Comparison of ENCODE assay signal across 8 cellular contexts in the genomic region with DNA sequence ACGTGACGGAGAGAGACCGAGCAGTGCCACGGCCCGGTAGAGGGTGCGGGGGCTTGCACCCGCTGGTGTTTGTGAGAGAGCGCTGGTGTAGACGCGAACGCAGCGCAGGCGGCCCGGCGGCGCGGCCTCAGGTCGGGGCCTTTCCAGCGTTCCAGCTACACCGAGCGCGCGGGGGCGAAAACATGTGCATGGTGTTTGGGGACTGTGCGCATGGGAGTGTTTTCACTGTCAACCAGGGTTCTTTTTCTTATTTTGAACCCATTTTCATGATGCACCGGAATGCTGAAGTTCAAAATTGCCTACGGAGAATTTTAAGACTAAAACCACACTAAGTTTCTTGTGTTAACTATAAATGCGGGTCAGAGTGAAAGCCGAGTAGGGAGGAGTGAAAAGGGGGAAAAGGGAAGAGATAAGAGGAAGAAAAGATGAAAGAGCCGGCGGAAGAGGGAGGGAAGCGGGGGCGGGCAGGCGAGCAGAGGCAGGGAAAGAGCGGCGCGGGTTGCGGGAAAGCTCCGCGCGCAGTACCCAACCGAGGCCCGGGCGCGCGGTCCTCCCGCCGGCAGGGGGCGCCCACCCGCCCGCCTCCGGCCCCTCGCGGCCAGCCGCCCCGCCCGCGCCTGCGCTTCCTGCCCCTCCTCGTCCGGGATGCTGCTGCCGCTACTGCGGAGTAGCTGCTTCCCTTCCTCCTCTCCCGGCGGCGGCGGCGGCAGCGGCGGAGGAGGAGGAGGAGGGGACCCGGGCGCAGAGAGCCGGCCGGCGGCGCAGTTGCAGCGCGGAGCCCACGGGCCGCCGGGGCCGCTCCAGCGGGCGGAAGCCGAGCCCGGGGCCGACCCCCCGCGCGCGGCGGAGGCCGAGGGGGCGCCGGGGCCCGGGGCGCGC. TPM values are rescaled to one million over a fixed set of nuclear protein-coding genes. Genes with fewer than 3 reads are reported as not detected.
A peak's percentile ranks its signal among the peaks of the same experiment; 100 is the strongest.
DNase-seq lines count a peak whose midpoint lies in the region; ATAC-seq, FAIRE-seq and TF ChIP-seq lines count a peak whose summit lies in the region.

A gene with protein sequence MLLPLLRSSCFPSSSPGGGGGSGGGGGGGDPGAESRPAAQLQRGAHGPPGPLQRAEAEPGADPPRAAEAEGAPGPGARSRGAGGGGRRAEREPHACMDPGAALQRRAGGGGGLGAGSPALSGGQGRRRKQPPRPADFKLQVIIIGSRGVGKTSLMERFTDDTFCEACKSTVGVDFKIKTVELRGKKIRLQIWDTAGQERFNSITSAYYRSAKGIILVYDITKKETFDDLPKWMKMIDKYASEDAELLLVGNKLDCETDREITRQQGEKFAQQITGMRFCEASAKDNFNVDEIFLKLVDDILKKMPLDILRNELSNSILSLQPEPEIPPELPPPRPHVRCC (plus strand): TSS at position 643 of the 879 bp plus-strand sequence. CDS start 3 bp downstream, at position 646.

- H3K4me1 ChIP-seq in HepG2 (ENCODE audit: insufficient read depth, low read length): peaks cover 56% of the 10 kb centered on the region

- intact Hi-C loops in HepG2 (cut with micrococcal nuclease; ENCODE audit: unreplicated experiment): no loop called here

- H3K9me3 ChIP-seq in HepG2 (ENCODE audit: low read length): no peaks in the 10 kb centered on the region

- H3K27me3 ChIP-seq in HepG2 (ENCODE audit: control insufficient read depth in 1 of 2, insufficient read depth in 2 of 2, low read length in 2 of 2): peaks cover 1 to 4% of the 10 kb centered on the region in 2 experiments; a peak in 2 of 5 replicates

- CTCF ChIA-PET in activated CD4-positive, alpha-beta T cell treated with anti-CD3 and anti-CD28 coated beads, Interleukin-2, amount 10 ng/mL, durations not matched to agents 7 days and 5 days (lab: Charles Lee): interaction anchor here (1.0 to 1.5 kb wide), 7 partner anchors 9 to 533 kb away, joined by 3 to 8 read pairs (median 4); no protein-coding TSS in a partner anchor
- CTCF ChIA-PET in HepG2 (lab: Yijun Ruan, JAX; ENCODE audit: low intra/inter-chr PET ratio, low total read pairs): interaction anchor here (0.8 kb wide), 1 partner anchor 18 kb away, joined by 3 read pairs; no protein-coding TSS in a partner anchor

- POLR2A ChIA-PET in activated CD4-positive, alpha-beta T cell treated with anti-CD3 and anti-CD28 coated beads, Interleukin-2, amount 10 ng/mL, durations not matched to agents 7 days and 5 days (lab: Charles Lee): no interaction called here
- POLR2A ChIA-PET in HepG2 (lab: Yijun Ruan, JAX): interaction anchor here (1.2 kb wide), 1 partner anchor 9 kb away, joined by 3 read pairs; no protein-coding TSS in a partner anchor

- no TSS peak for BruUV-seq in HepG2 (replicated peaks; lab: Mats Ljungman, UMichigan)

- H3K79me2 ChIP-seq in HepG2 (ENCODE audit: insufficient read depth, low read length): peaks cover 44% of the 10 kb centered on the region

- H3K36me3 Mint-ChIP-seq in activated CD4-positive, alpha-beta T cell treated with anti-CD3 and anti-CD28 coated beads, Interleukin-2, amount 10 ng/mL, durations not matched to agents 7 days and 5 days (ENCODE audit: low read depth): peaks cover 13% of the 10 kb centered on the region

- H2AFZ ChIP-seq in HepG2 (ENCODE audit: low read length): peak within 1 kb of the TSS; percentile 85

- H3K27me3 Mint-ChIP-seq in activated CD4-positive, alpha-beta T cell treated with anti-CD3 and anti-CD28 coated beads, Interleukin-2, amount 10 ng/mL, durations not matched to agents 7 days and 5 days: peaks cover 1% of the 10 kb centered on the region

- no peaks in the 10 kb centered on the region for H3K9me3 Mint-ChIP-seq in activated CD4-positive, alpha-beta T cell treated with anti-CD3 and anti-CD28 coated beads, Interleukin-2, amount 10 ng/mL, durations not matched to agents 7 days and 5 days

- peak within 1 kb of the TSS; percentile 88 for H3K27ac Mint-ChIP-seq in activated CD4-positive, alpha-beta T cell treated with anti-CD3 and anti-CD28 coated beads, Interleukin-2, amount 10 ng/mL, durations not matched to agents 7 days and 5 days

- TF ChIP-seq EP300 in HepG2 (IDR thresholded peaks at IDR 0.05; ENCODE audit: low read depth in 2 of 2, low read length in 2 of 2) (peak in 1 of 2 experiments; percentile 17; a peak in 1 of 4 replicates), HepG2 (CRISPR knock-in tag; IDR thresholded peaks at IDR 0.05; ENCODE audit: borderline replicate concordance) (no peak)

- ATAC-seq in GM19043 (IDR thresholded peaks at IDR 0.05; ENCODE audit: low read depth, unreplicated experiment) (peak; percentile 54), HG03439 (IDR thresholded peaks at IDR 0.05; ENCODE audit: unreplicated experiment) (peak; percentile 52), HepG2 (peak; percentile 85)

- peak in 1 of 2 experiments; percentile 59; a peak in 2 of 4 replicates for TF ChIP-seq POLR2A in HepG2 (IDR thresholded peaks at IDR 0.05; ENCODE audit: insufficient read depth in 1 of 2, low read depth in 2 of 2, low read length in 2 of 2)

- peak within 1 kb of the TSS; percentile 90 for H3K4me2 ChIP-seq in HepG2 (ENCODE audit: low read depth, low read length)

- peak within 1 kb of the TSS; percentile 87 for H3K4me3 Mint-ChIP-seq in activated CD4-positive, alpha-beta T cell treated with anti-CD3 and anti-CD28 coated beads, Interleukin-2, amount 10 ng/mL, durations not matched to agents 7 days and 5 days

- 0 out of 5 replicates have a peak, but pooled peaks cover 0 to 6% of the 10 kb centered on the region in 2 experiments for H3K36me3 ChIP-seq in HepG2 (replicated peaks in 1 of 2; ENCODE audit: control insufficient read depth in 1 of 2, insufficient read depth in 2 of 2, low read length in 2 of 2)

- peak within 1 kb of the TSS; percentile 65 for H3K27ac ChIP-seq in HepG2 (ENCODE audit: extremely low read length, insufficient read depth, low read length)

- peaks cover 50% of the 10 kb centered on the region for H3K4me1 Mint-ChIP-seq in activated CD4-positive, alpha-beta T cell treated with anti-CD3 and anti-CD28 coated beads, Interleukin-2, amount 10 ng/mL, durations not matched to agents 7 days and 5 days

- TF ChIP-seq RAD21 in HepG2 (CRISPR knock-in tag; IDR thresholded peaks at IDR 0.05): peak; percentile 44

- H4K20me1 ChIP-seq in HepG2 (ENCODE audit: insufficient read depth, low read length): peaks cover 22% of the 10 kb centered on the region

- 28% methylated on average over 49 of the region's 98 CpGs for WGBS in HepG2 (ENCODE audit: low lambda C conversion rate)

- DNase-seq in AG08396 (ENCODE audit: low spot score) (peak; percentile 95), NCI-H524 treated with DMSO at 0.1 percent for 48 hours (lab: John Stamatoyannopoulos, UW) (peak; percentile 7), dedifferentiated amniotic fluid mesenchymal stem cell (ENCODE audit: extremely low spot score) (peak; percentile 76), HepG2 (ENCODE audit: low spot score) (peak; percentile 56)
- DNase-seq in activated CD4-positive, alpha-beta T cell treated with anti-CD3 and anti-CD28 coated beads, Interleukin-2, amount 10 ng/mL, durations not matched to agents 7 days and 5 days: peak; percentile 87
- peak; percentile 81 to 86 for DNase-seq in stimulated activated CD4-positive, alpha-beta T cell treated with anti-CD3 and anti-CD28 coated beads, Interleukin-2, amount 100 ng/mL, for 48 hours

- in situ Hi-C loops in HepG2 (cut with HindIII; ENCODE audit: extremely low pct_ligation_motif_present, low pct_unique_long_range_greater_than_20kb): no loop called here

- FAIRE-seq in HepG2 (lab: Jason Lieb, UNC): no peak

- peak; percentile 51 for TF ChIP-seq CTCF in HepG2 (CRISPR knock-in tag; IDR thresholded peaks at IDR 0.05)

- H3K9ac ChIP-seq in HepG2 (ENCODE audit: insufficient read depth, low read depth, low read length): peak within 1 kb of the TSS; percentile 88

- H3K4me3 ChIP-seq in HepG2 (replicated peaks in 1 of 3; ENCODE audit: insufficient read depth in 1 of 3, low read depth in 2 of 3, low read length in 3 of 3): peak within 1 kb of the TSS; percentile 78 to 91 (median 90)

TF ChIP-seq in HepG2, 621 proteins besides CTCF, POLR2A, EP300 and RAD21 (continues in another document):
- TF ChIP-seq, protein P1, sequence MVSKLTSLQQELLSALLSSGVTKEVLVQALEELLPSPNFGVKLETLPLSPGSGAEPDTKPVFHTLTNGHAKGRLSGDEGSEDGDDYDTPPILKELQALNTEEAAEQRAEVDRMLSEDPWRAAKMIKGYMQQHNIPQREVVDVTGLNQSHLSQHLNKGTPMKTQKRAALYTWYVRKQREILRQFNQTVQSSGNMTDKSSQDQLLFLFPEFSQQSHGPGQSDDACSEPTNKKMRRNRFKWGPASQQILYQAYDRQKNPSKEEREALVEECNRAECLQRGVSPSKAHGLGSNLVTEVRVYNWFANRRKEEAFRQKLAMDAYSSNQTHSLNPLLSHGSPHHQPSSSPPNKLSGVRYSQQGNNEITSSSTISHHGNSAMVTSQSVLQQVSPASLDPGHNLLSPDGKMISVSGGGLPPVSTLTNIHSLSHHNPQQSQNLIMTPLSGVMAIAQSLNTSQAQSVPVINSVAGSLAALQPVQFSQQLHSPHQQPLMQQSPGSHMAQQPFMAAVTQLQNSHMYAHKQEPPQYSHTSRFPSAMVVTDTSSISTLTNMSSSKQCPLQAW (CRISPR knock-in tag; IDR thresholded peaks at IDR 0.05): 0 out of 2 replicates have a peak, but pooled peaks have one; percentile 25

RNA-seq across cellular contexts. Expression of the gene that starts here (rescaled TPM):
- 10 to 100 TPM; 13.5 to 15.4 TPM for total RNA-seq in activated CD4-positive, alpha-beta T cell treated with anti-CD3 and anti-CD28 coated beads, Interleukin-2, amount 10 ng/mL, durations not matched to agents 7 days and 5 days
- 21.4 and 25.3 TPM in 2 replicates for total RNA-seq in HepG2 (2016; rRNA removed; fragmentation: Illumina TruSeq; extraction: Trizol)
- 10.6 and 11.9 TPM in 2 replicates for total RNA-seq in HepG2 (2016; cell fraction: cytosol; rRNA removed; fragmentation: Illumina TruSeq; extraction: Trizol; ENCODE audit: low read depth)
- total RNA-seq in HepG2 (2016; cell fraction: insoluble cytoplasmic fraction; rRNA removed; fragmentation: Illumina TruSeq; extraction: Trizol): 20.0 and 24.5 TPM in 2 replicates
- 24.8 and 25.8 TPM in 2 replicates for total RNA-seq in HepG2 (2016; cell fraction: membrane; rRNA removed; fragmentation: Illumina TruSeq; extraction: Trizol)
- total RNA-seq in HepG2 (2016; cell fraction: nucleus; rRNA removed; fragmentation: Illumina TruSeq; extraction: Trizol): 22.3 and 24.8 TPM in 2 replicates
- polyA plus RNA-seq in HepG2 (2011; rRNA removed): 9.5 and 10.7 TPM in 2 replicates
- polyA plus RNA-seq in HepG2 (2011; cell fraction: cytosol; rRNA removed): 3.8 and 6.9 TPM in 2 replicates
- 10.5 and 15.2 TPM in 2 replicates for polyA plus RNA-seq in HepG2 (2011; cell fraction: nucleus; rRNA removed)
- 21.4 and 24.9 TPM in 2 replicates for polyA plus RNA-seq in HepG2 (2012)
- polyA plus RNA-seq in HepG2 (2016; cell fraction: cytosol; fragmentation: Illumina TruSeq; extraction: Trizol; ENCODE audit: low read depth): 7.7 and 8.8 TPM in 2 replicates
- polyA plus RNA-seq in HepG2 (2016; cell fraction: insoluble cytoplasmic fraction; fragmentation: Illumina TruSeq; extraction: Trizol; ENCODE audit: low read depth): 27.0 and 29.3 TPM in 2 replicates
- 18.8 and 19.2 TPM in 2 replicates for polyA plus RNA-seq in HepG2 (2016; cell fraction: membrane; fragmentation: Illumina TruSeq; extraction: Trizol; ENCODE audit: low read depth)
- polyA plus RNA-seq in HepG2 (2016; cell fraction: nucleus; fragmentation: Illumina TruSeq; extraction: Trizol; ENCODE audit: insufficient read depth, low read depth): 49.1 and 55.1 TPM in 2 replicates
- polyA minus RNA-seq in HepG2 (2011; rRNA and poly(A)+ RNA removed; ENCODE audit: low replicate concordance): 2.8 and 6.1 TPM in 2 replicates
- polyA minus RNA-seq in HepG2 (2011; cell fraction: cytosol; rRNA and poly(A)+ RNA removed): 11.2 and 14.9 TPM in 2 replicates
- 19.1 and 21.0 TPM in 2 replicates for polyA minus RNA-seq in HepG2 (2011; cell fraction: nucleus; rRNA and poly(A)+ RNA removed)

Comparison
In these comparisons a context has a peak if more than half of its experiments do, and no peak if none do; other contexts are left out.
1. Peak in every context shown above with its lines: DNase-seq, ATAC-seq, H3K4me3 ChIP-seq and H3K27ac ChIP-seq.
2. DNase-seq: peak in every context shown above with its lines; median percentile 95 in AG08396; 87 in activated CD4-positive, alpha-beta T cell treated with anti-CD3 and anti-CD28 coated beads, Interleukin-2, amount 10 ng/mL, durations not matched to agents 7 days and 5 days; 84 in stimulated activated CD4-positive, alpha-beta T cell treated with anti-CD3 and anti-CD28 coated beads, Interleukin-2, amount 100 ng/mL, for 48 hours; 76 in dedifferentiated amniotic fluid mesenchymal stem cell; 56 in HepG2; 7 in NCI-H524 treated with DMSO at 0.1 percent for 48 hours.